Comparison of ENCODE assay signal across 2 cellular contexts in genomic region chr10:71234970-71235681, GRCh38.
TF ChIP-seq lines count a peak whose summit lies in the region.

No MANE protein-coding gene starts in this region.

TF ChIP-seq in IMR-90, 13 proteins besides CTCF, POLR2A, EP300 and RAD21:
- TF ChIP-seq USF2 (IDR thresholded peaks at IDR 0.05; ENCODE audit: low read depth, low read length): no peak
- TF ChIP-seq CEBPB (IDR thresholded peaks at IDR 0.05; ENCODE audit: low read depth, low read length): peak; percentile 2; the same call in 1 of the 2 replicates
- TF ChIP-seq MAZ (IDR thresholded peaks at IDR 0.05; ENCODE audit: borderline replicate concordance, low read depth, low read length): peak; percentile 45; the same call in 1 of the 2 replicates

TF ChIP-seq in H1, 55 proteins besides CTCF, POLR2A, EP300 and RAD21:
- TF ChIP-seq CBX5 (IDR thresholded peaks at IDR 0.05; ENCODE audit: low read depth, low read length) (no peak), SRF (IDR thresholded peaks at IDR 0.05; ENCODE audit: low read depth, low read length) (no peak), MAX (IDR thresholded peaks at IDR 0.05) (no peak), KDM4A (IDR thresholded peaks at IDR 0.05; ENCODE audit: low read depth, low read length, severe bottlenecking) (no peak), MAFK (IDR thresholded peaks at IDR 0.05; ENCODE audit: low read depth, low read length) (no peak), TAF1 (IDR thresholded peaks at IDR 0.05; ENCODE audit: low read depth, low read length) (no peak), USF2 (IDR thresholded peaks at IDR 0.05; ENCODE audit: low read length) (no peak), POU5F1 (IDR thresholded peaks at IDR 0.05; ENCODE audit: low read depth, low read length) (no peak), TBP (IDR thresholded peaks at IDR 0.05; ENCODE audit: low read depth, low read length) (no peak), PHF8 (conservative IDR thresholded peaks at IDR 0.05; ENCODE audit: low read depth, low read length) (no peak)
